ENCODE assay signal across 31 cellular contexts in the genomic region with DNA sequence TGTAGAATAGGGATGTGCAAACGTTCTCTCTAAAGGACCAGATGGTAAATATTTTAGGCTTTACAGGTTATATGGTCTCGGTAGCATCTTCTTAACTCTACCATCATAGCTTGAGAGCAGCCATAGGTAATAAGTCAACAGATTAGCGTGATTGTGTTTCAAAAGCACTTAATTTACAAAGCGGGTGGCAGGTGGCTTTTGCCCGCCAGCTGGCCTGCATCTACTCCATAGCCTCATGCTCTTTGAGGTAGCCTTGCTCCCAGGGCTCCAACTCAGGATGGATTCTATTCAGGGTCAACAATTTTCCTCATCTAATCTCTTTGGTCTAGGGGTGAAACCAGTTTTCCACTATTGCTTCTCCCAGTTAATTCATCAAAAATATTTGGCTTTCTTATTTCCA. TPM values are rescaled to one million over a fixed set of nuclear protein-coding genes. Genes with fewer than 3 reads are reported as not detected.
DNase-seq lines count a peak whose midpoint lies in the region; ATAC-seq lines count a peak whose summit lies in the region.
"Had no signal": no experiment of that assay in that cellular context is flagged by ENCODE, and none has a peak within 500 bp of the region (broad histone marks: within the 10 kb centered on the region; RNA-seq: fewer than 3 reads in every experiment).

No MANE protein-coding gene starts in this region.

- ATAC-seq in HG03097 (IDR thresholded peaks at IDR 0.05; ENCODE audit: low FRiP score, unreplicated experiment) (no peak), GM21737 (IDR thresholded peaks at IDR 0.05; ENCODE audit: unreplicated experiment) (no peak), GM19463 (IDR thresholded peaks at IDR 0.05; ENCODE audit: unreplicated experiment) (no peak)
- ATAC-seq: A549; heart right ventricle; left ventricle myocardium superior; naive thymus-derived CD4-positive, alpha-beta T cell; right lobe of liver; stimulated activated naive CD8-positive, alpha-beta T cell treated with anti-CD3 and anti-CD28 coated beads, Interleukin-15, Interleukin-2, amounts not matched to agents 100 U/mL and 50 U/mL, for 24 hours; upper lobe of right lung; WTC11 had no signal

- DNase-seq in DMS153 treated with DMSO at 0.1 percent for 48 hours (lab: John Stamatoyannopoulos, UW; ENCODE audit: unreplicated experiment) = peak; percentile 92
- peak; percentile 99 for DNase-seq in NCI-H146 treated with DMSO at 0.1 percent for 48 hours (lab: John Stamatoyannopoulos, UW; ENCODE audit: unreplicated experiment)
- DNase-seq in NCI-H524 (lab: John Stamatoyannopoulos, UW) = peak; percentile 87 to 98
- peak; percentile 79 for DNase-seq in SHP77 treated with DMSO at 0.1 percent for 48 hours (lab: John Stamatoyannopoulos, UW)
- no peak for DNase-seq in mesenteric fat pad (ENCODE audit: low spot score)
- DNase-seq: activated CD4-positive, alpha-beta T cell treated with anti-CD3 and anti-CD28 coated beads, Interleukin-2, amount 10 ng/mL, durations not matched to agents 24 days and 14 days; activated effector memory CD4-positive, alpha-beta T cell treated with Interleukin-2 at 50 U/mL for 16 hours; activated T-cell treated with anti-CD3 and anti-CD28 coated beads, Interleukin-2, amount 50 U/mL, for 1 hour; AML-193; CD4-positive, alpha-beta T cell; dorsolateral prefrontal cortex; foreskin melanocyte; HCEC 1CT; heart right ventricle; Karpas-422; left ventricle myocardium superior; naive thymus-derived CD4-positive, alpha-beta T cell; NCI-H1694 treated with DMSO at 0.1 percent for 48 hours; NCI-H446; right lobe of liver; spleen; stimulated activated CD4-positive, alpha-beta T cell treated with anti-CD3 and anti-CD28 coated beads, Interleukin-2, amount 100 ng/mL, for 24 hours; stimulated activated naive CD8-positive, alpha-beta T cell treated with anti-CD3 and anti-CD28 coated beads, Interleukin-15, Interleukin-2, amounts not matched to agents 100 U/mL and 50 U/mL, for 24 hours; SW 1271; T1000; upper lobe of right lung had no signal

RNA-seq across cellular contexts. Expression of a gene that starts 5.0 kb away (rescaled TPM):
- 28.3 TPM for total RNA-seq in mesenteric fat pad
